35 cellular contexts compared by ENCODE assay signal in the genomic region with DNA sequence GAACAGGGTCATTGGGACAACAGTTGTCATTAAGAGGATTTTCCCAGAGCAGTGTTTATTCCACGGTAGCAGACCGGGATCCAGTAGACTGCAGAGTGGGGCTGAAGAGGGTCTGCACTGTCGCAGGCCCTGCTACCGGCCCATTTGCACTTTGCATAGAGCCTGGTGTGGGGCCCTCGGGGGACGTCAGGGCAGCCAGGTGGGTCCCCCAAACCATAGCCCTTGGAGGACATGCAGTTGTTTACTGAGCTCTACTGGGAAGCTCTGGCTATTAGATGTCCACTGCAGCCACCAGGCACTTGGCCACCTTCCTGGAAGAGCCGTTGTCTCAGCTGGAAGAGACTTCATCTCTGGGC. TPM values are rescaled to one million over a fixed set of nuclear protein-coding genes. Genes with fewer than 3 reads are reported as not detected.
"Had no signal": no experiment of that assay in that cellular context is flagged by ENCODE, and none has a peak within 500 bp of the region (broad histone marks: within the 10 kb centered on the region; RNA-seq: fewer than 3 reads in every experiment).

No MANE protein-coding gene starts in this region.

- DNase-seq: activated CD4-positive, alpha-beta T cell treated with anti-CD3 and anti-CD28 coated beads for 1 hour; activated CD4-positive, alpha-beta T cell treated with anti-CD3 and anti-CD28 coated beads for 48 hours; activated CD4-positive, alpha-beta T cell treated with anti-CD3 and anti-CD28 coated beads, Interleukin-2, amount 50 U/mL, for 1 hour; activated CD4-positive, alpha-beta T cell treated with anti-CD3 and anti-CD28 coated beads, Interleukin-2, amount 50 U/mL, for 48 hours; activated CD8-positive, alpha-beta memory T cell treated with anti-CD3 and anti-CD28 coated beads for 24 hours; activated CD8-positive, alpha-beta T cell treated with anti-CD3 and anti-CD28 coated beads for 36 hours; activated effector memory CD4-positive, alpha-beta T cell treated with Interleukin-2 at 50 U/mL for 16 hours; activated gamma-delta T cell treated with Interleukin-2 at 50 U/mL for 16 hours; activated naive CD4-positive, alpha-beta T cell treated with Interleukin-2 at 50 U/mL for 16 hours; activated naive CD8-positive, alpha-beta T cell treated with anti-CD3 and anti-CD28 coated beads for 36 hours; activated naive CD8-positive, alpha-beta T cell treated with anti-CD3 and anti-CD28 coated beads, Interleukin-2, amount 50 U/mL, for 24 hours; activated T-cell treated with anti-CD3 and anti-CD28 coated beads, Interleukin-2, amount 50 U/mL, for 4 hours; adrenal gland; amygdala; aorta; body of pancreas; colonic mucosa; effector CD8-positive, alpha-beta T cell; esophagus squamous epithelium; foreskin melanocyte; T-helper 1 cell; T-helper 17 cell; T1000 had no signal

- H3K27me3 ChIP-seq: adrenal gland, body of pancreas, colonic mucosa had no signal

- H3K4me3 ChIP-seq: adrenal gland, body of pancreas, colonic mucosa, esophagus squamous epithelium, gastroesophageal sphincter had no signal

- H3K4me1 Mint-ChIP-seq: activated T-helper 17 cell treated with anti-CD3 and anti-CD28 coated beads, Interleukin-2, amount 50 U/mL, for 72 hours had no signal

- H3K9me3 Mint-ChIP-seq: activated CD8-positive, alpha-beta T cell treated with anti-CD3 and anti-CD28 coated beads for 36 hours; activated naive CD4-positive, alpha-beta T cell treated with anti-CD3 and anti-CD28 coated beads, Interleukin-2, amount 50 U/mL, for 24 hours; activated naive CD8-positive, alpha-beta T cell treated with anti-CD3 and anti-CD28 coated beads for 36 hours; activated naive CD8-positive, alpha-beta T cell treated with anti-CD3 and anti-CD28 coated beads, Interleukin-2, amount 50 U/mL, for 24 hours; activated T-cell treated with anti-CD3 and anti-CD28 coated beads, Interleukin-2, amount 50 U/mL, for 4 hours; activated T-helper 17 cell treated with anti-CD3 and anti-CD28 coated beads, Interleukin-2, amount 50 U/mL, for 72 hours; T-helper 2 cell treated with Interferon-gamma antibody and Interleukin-4, amounts not matched to agents 5 μg/mL and 100 μg/mL, for 36 hours; WTC11 had no signal

- H3K36me3 Mint-ChIP-seq: activated naive CD4-positive, alpha-beta T cell treated with anti-CD3 and anti-CD28 coated beads, Interleukin-2, amount 50 U/mL, for 24 hours; activated naive CD8-positive, alpha-beta T cell treated with anti-CD3 and anti-CD28 coated beads for 36 hours; WTC11 had no signal

- H3K27ac Mint-ChIP-seq: activated CD8-positive, alpha-beta T cell treated with anti-CD3 and anti-CD28 coated beads for 36 hours; activated naive CD4-positive, alpha-beta T cell treated with anti-CD3 and anti-CD28 coated beads, Interleukin-2, amount 50 U/mL, for 24 hours; activated naive CD8-positive, alpha-beta T cell treated with anti-CD3 and anti-CD28 coated beads for 36 hours; activated naive CD8-positive, alpha-beta T cell treated with anti-CD3 and anti-CD28 coated beads, Interleukin-2, amount 50 U/mL, for 24 hours; activated T-helper 17 cell treated with anti-CD3 and anti-CD28 coated beads, Interleukin-2, amount 50 U/mL, for 72 hours; T-helper 17 cell; T-helper 2 cell treated with Interferon-gamma antibody and Interleukin-4, amounts not matched to agents 5 μg/mL and 100 μg/mL, for 36 hours; WTC11 had no signal

- H3K4me3 Mint-ChIP-seq: activated CD8-positive, alpha-beta T cell treated with anti-CD3 and anti-CD28 coated beads for 36 hours; activated naive CD4-positive, alpha-beta T cell treated with anti-CD3 and anti-CD28 coated beads, Interleukin-2, amount 50 U/mL, for 24 hours; activated naive CD8-positive, alpha-beta T cell treated with anti-CD3 and anti-CD28 coated beads for 36 hours; activated naive CD8-positive, alpha-beta T cell treated with anti-CD3 and anti-CD28 coated beads, Interleukin-2, amount 50 U/mL, for 24 hours; activated T-cell treated with anti-CD3 and anti-CD28 coated beads, Interleukin-2, amount 50 U/mL, for 4 hours; activated T-helper 17 cell treated with anti-CD3 and anti-CD28 coated beads, Interleukin-2, amount 50 U/mL, for 72 hours; T-helper 17 cell; T-helper 2 cell treated with Interferon-gamma antibody and Interleukin-4, amounts not matched to agents 5 μg/mL and 100 μg/mL, for 36 hours; WTC11 had no signal

- FAIRE-seq: endometrium, endothelial cell of umbilical vein had no signal

- H3K27ac ChIP-seq: adrenal gland, body of pancreas, colonic mucosa, epithelial cell of prostate, esophagus squamous epithelium, gastroesophageal sphincter, VCaP had no signal

- H3K4me1 ChIP-seq: adrenal gland, body of pancreas, colonic mucosa, esophagus squamous epithelium, gastroesophageal sphincter had no signal

- H3K9me3 ChIP-seq: adrenal gland, body of pancreas, colonic mucosa, esophagus squamous epithelium, gastroesophageal sphincter had no signal

- H3K36me3 ChIP-seq: adrenal gland, colonic mucosa, esophagus squamous epithelium had no signal

- ATAC-seq: activated CD8-positive, alpha-beta T cell treated with anti-CD3 and anti-CD28 coated beads for 36 hours; activated naive CD8-positive, alpha-beta T cell treated with anti-CD3 and anti-CD28 coated beads, Interleukin-2, amount 50 U/mL, for 24 hours; activated T-cell treated with anti-CD3 and anti-CD28 coated beads, Interleukin-2, amount 50 U/mL, for 4 hours; activated T-helper 17 cell treated with anti-CD3 and anti-CD28 coated beads, Interleukin-2, amount 50 U/mL, for 72 hours; body of pancreas; gastroesophageal sphincter; T-helper 17 cell had no signal

RNA-seq across cellular contexts. Expression of a gene that starts 45.8 kb away (rescaled TPM):
- total RNA-seq: activated CD8-positive, alpha-beta T cell treated with anti-CD3 and anti-CD28 coated beads for 36 hours; activated naive CD8-positive, alpha-beta T cell treated with anti-CD3 and anti-CD28 coated beads for 36 hours; activated T-cell treated with anti-CD3 and anti-CD28 coated beads, Interleukin-2, amount 50 U/mL, for 4 hours; body of pancreas; endothelial cell of umbilical vein; fibroblast of villous mesenchyme; glomerular endothelial cell had no signal
- polyA plus RNA-seq: fibroblast of lung had no signal
